13 cellular contexts compared by ENCODE assay signal in the genomic region with DNA sequence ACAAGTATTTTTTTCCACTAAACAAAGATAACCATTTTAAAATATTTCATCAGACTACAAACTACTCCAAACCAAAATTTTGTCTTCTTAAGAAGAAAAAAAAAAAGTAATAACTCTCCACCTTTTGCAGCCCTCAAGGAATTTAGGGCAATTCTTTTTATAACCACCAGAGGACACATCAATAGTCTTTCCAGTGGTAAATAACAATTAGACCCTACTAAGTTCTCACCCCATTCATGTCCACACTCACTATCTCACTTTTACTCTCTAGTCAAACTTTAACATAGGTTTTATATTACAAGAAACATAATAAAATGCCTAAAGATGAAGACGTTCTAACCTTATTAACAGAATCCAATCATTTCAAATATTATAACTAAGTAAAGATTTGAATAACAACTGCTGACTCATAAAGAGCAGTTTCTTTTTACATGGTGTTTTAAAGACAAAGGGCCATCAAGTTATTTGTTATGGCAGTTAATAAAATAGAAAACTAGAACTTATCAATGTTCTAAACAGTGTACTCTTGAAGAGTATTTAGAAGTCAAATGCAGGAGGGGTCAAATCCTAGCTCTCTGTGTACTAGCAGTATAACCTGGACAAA. TPM values are rescaled to one million over a fixed set of nuclear protein-coding genes. Genes with fewer than 3 reads are reported as not detected.
DNase-seq lines count a peak whose midpoint lies in the region; ATAC-seq and TF ChIP-seq lines count a peak whose summit lies in the region.
"Had no signal": no experiment of that assay in that cellular context is flagged by ENCODE, and none has a peak within 500 bp of the region (broad histone marks: within the 10 kb centered on the region; RNA-seq: fewer than 3 reads in every experiment).

No MANE protein-coding gene starts in this region.

- DNase-seq in right lobe of liver: no peak
- no peak for DNase-seq in effector memory CD8-positive, alpha-beta T cell
- DNase-seq in activated CD4-positive, alpha-beta T cell treated with anti-CD3 and anti-CD28 coated beads for 48 hours: no peak
- no peak for DNase-seq in T-helper 2 cell
- no peak for DNase-seq in G401 (ENCODE audit: low spot score)
- DNase-seq: amniotic stem cell; CD4-positive, alpha-beta T cell had no signal

- H3K36me3 ChIP-seq in liver (ENCODE audit: control insufficient read depth in 4 of 4, insufficient read depth in 3 of 4, low read depth in 1 of 4, low read length in 3 of 4) (no peaks in the 10 kb centered on the region), right lobe of liver (no peaks in the 10 kb centered on the region)
- H3K36me3 ChIP-seq: HAP-1, thoracic aorta had no signal

- H3K4me3 ChIP-seq in liver (ENCODE audit: low read depth in 1 of 3, low read length in 3 of 3) (no peak overlapping the region), right lobe of liver (no peak overlapping the region)
- H3K4me3 ChIP-seq: HAP-1, thoracic aorta had no signal

- H3K9me3 Mint-ChIP-seq in effector memory CD8-positive, alpha-beta T cell: no peaks in the 10 kb centered on the region
- H3K9me3 Mint-ChIP-seq: CD4-positive, alpha-beta T cell had no signal

- H3K27ac ChIP-seq in liver (ENCODE audit: low read depth in 1 of 2, low read length in 2 of 2) (no peak overlapping the region), right lobe of liver (no peak overlapping the region), VCaP (no peak overlapping the region)
- H3K27ac ChIP-seq: thoracic aorta had no signal

- no peaks in the 10 kb centered on the region for H3K36me3 Mint-ChIP-seq in effector memory CD8-positive, alpha-beta T cell (ENCODE audit: insufficient read depth)

- 21% methylated on average over 1 of the region's 1 CpG for WGBS in liver
- 29% methylated on average over 1 of the region's 1 CpG for WGBS in right lobe of liver (ENCODE audit: insufficient coverage, low coverage, low lambda C conversion rate, missing lambda C conversion rate)

- no peak overlapping the region for H3K4me3 Mint-ChIP-seq in effector memory CD8-positive, alpha-beta T cell
- H3K4me3 Mint-ChIP-seq: CD4-positive, alpha-beta T cell had no signal

- H3K9ac ChIP-seq in liver (ENCODE audit: low read depth in 1 of 2, low read length in 2 of 2): no peak overlapping the region

- H3K9me3 ChIP-seq in liver (ENCODE audit: control insufficient read depth in 4 of 4, low read length in 3 of 4): no peaks in the 10 kb centered on the region
- H3K9me3 ChIP-seq in right lobe of liver: no peaks in the 10 kb centered on the region
- H3K9me3 ChIP-seq: HAP-1, thoracic aorta had no signal

- H3K4me1 ChIP-seq in liver (ENCODE audit: control insufficient read depth in 4 of 4, insufficient read depth in 4 of 4, low read length in 3 of 4) (no peaks in the 10 kb centered on the region), right lobe of liver (no peaks in the 10 kb centered on the region)
- H3K4me1 ChIP-seq: HAP-1 had no signal

- H3K4me1 Mint-ChIP-seq in effector memory CD8-positive, alpha-beta T cell (ENCODE audit: low read depth in 2 of 2): no peaks in the 10 kb centered on the region

- ATAC-seq in right lobe of liver (no peak), HG03060 (IDR thresholded peaks at IDR 0.05; ENCODE audit: low read depth, unreplicated experiment) (peak; percentile 53)
- no peak for ATAC-seq in effector memory CD8-positive, alpha-beta T cell (replicated peaks)

- TF ChIP-seq CTCF in liver (IDR thresholded peaks at IDR 0.05; ENCODE audit: low read depth, low read length, missing input control) (peak; percentile 11), right lobe of liver (IDR thresholded peaks at IDR 0.05) (no peak), VCaP (conservative IDR thresholded peaks at IDR 0.05) (peak; percentile 45)

- no peak overlapping the region for H3K27ac Mint-ChIP-seq in effector memory CD8-positive, alpha-beta T cell
- H3K27ac Mint-ChIP-seq: CD4-positive, alpha-beta T cell had no signal

- peak in 1 of 2 donors; percentile 4 for TF ChIP-seq RAD21 in liver (IDR thresholded peaks at IDR 0.05)

- intact Hi-C loops in right lobe of liver (cut with DNase I): no loop called here

- in situ Hi-C loops in G401 (cut with HindIII; ENCODE audit: low sequenced_read_pairs): no loop called here

- no peak for TF ChIP-seq POLR2A in right lobe of liver (IDR thresholded peaks at IDR 0.05)

- peaks cover 0 to 4% (median 1%) of the 10 kb centered on the region in 4 donors for H3K27me3 ChIP-seq in liver (ENCODE audit: control insufficient read depth in 4 of 4, insufficient read depth in 4 of 4, low read length in 3 of 4)
- H3K27me3 ChIP-seq in right lobe of liver: no peaks in the 10 kb centered on the region

- H3K27me3 Mint-ChIP-seq in effector memory CD8-positive, alpha-beta T cell: peaks cover 18 to 45% of the 10 kb centered on the region in 2 donors

TF ChIP-seq in liver, 16 proteins besides CTCF, POLR2A, EP300 and RAD21:
- no peak for TF ChIP-seq SP1 (IDR thresholded peaks at IDR 0.05)
- TF ChIP-seq, protein P1, sequence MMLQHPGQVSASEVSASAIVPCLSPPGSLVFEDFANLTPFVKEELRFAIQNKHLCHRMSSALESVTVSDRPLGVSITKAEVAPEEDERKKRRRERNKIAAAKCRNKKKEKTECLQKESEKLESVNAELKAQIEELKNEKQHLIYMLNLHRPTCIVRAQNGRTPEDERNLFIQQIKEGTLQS (IDR thresholded peaks at IDR 0.05): no peak

RNA-seq across cellular contexts. Expression of gene CCDC39, which starts 33.0 kb away (rescaled TPM):
- total RNA-seq in liver: under 1 TPM in 1 of 2 donors, not detected in 1; under 0.01 TPM
- under 1 TPM in 1 of 2 donors, not detected in 1; 0.08 TPM for polyA plus RNA-seq in liver
- total RNA-seq in right lobe of liver: not detected
- total RNA-seq in G401 (2014; rRNA removed; shearing (Covaris generic)): not detected in 2 replicates
- total RNA-seq: CD4-positive, alpha-beta T cell; skeletal muscle tissue; thoracic aorta had no signal

RNA-seq across cellular contexts. Expression of gene TTC14, which starts 44.3 kb away (rescaled TPM):
- total RNA-seq in liver: 10 to 100 TPM in 1 of 2 donors, 1 to 10 TPM in 1; 8.4 to 34.5 TPM
- polyA plus RNA-seq in liver: 10 to 100 TPM in 1 of 2 donors, 1 to 10 TPM in 1; 5.3 to 18.1 TPM
- total RNA-seq in right lobe of liver: 10 to 100 TPM; 12.5 to 22.1 (median 20.3) TPM
- total RNA-seq in G401 (2014; rRNA removed; shearing (Covaris generic)): 13.2 and 31.2 TPM in 2 replicates

Comparison
In these comparisons a context has a peak if more than half of its experiments do, and no peak if none do; other contexts are left out.
1. CTCF ChIP-seq: peak in liver (single experiment) and VCaP (single experiment); none in right lobe of liver (0 of 4).